In genomic region chr1:58996341-58997059, GRCh38 we compare ENCODE assay signal across 13 cellular contexts.
DNase-seq lines count a peak whose midpoint lies in the region; ATAC-seq and TF ChIP-seq lines count a peak whose summit lies in the region.
"Had no signal": no experiment of that assay in that cellular context is flagged by ENCODE, and none has a peak within 500 bp of the region (broad histone marks: within the 10 kb centered on the region; RNA-seq: fewer than 3 reads in every experiment).

No MANE protein-coding gene starts in this region.

- H3K4me1 ChIP-seq in smooth muscle cell (ENCODE audit: low read depth): no peaks in the 10 kb centered on the region
- H3K4me1 ChIP-seq: Peyer's patch, thyroid gland had no signal

- H3K36me3 ChIP-seq in smooth muscle cell (ENCODE audit: low read depth): no peaks in the 10 kb centered on the region
- H3K36me3 ChIP-seq: Peyer's patch, thyroid gland had no signal

- H4K20me1 ChIP-seq in smooth muscle cell (ENCODE audit: low read depth): no peaks in the 10 kb centered on the region

- H3K27me3 Mint-ChIP-seq in activated CD4-positive, alpha-beta T cell treated with anti-CD3 and anti-CD28 coated beads, Interleukin-2, amount 10 ng/mL, durations not matched to agents 24 days and 14 days: no peaks in the 10 kb centered on the region
- H3K27me3 Mint-ChIP-seq: CD4-positive, alpha-beta T cell had no signal

- H3K9me3 Mint-ChIP-seq in activated CD4-positive, alpha-beta T cell treated with anti-CD3 and anti-CD28 coated beads, Interleukin-2, amount 10 ng/mL, durations not matched to agents 24 days and 14 days: peaks cover 13% of the 10 kb centered on the region
- H3K9me3 Mint-ChIP-seq: CD4-positive, alpha-beta T cell had no signal

- ATAC-seq in GM18519 (IDR thresholded peaks at IDR 0.05; ENCODE audit: low FRiP score, unreplicated experiment): peak; percentile 84
- peak; percentile 80 for ATAC-seq in GM19452 (IDR thresholded peaks at IDR 0.05; ENCODE audit: unreplicated experiment)
- peak; percentile 66 for ATAC-seq in HG02884 (IDR thresholded peaks at IDR 0.05; ENCODE audit: unreplicated experiment)
- peak; percentile 78 for ATAC-seq in HG03571 (IDR thresholded peaks at IDR 0.05; ENCODE audit: unreplicated experiment)

- H3K4me2 ChIP-seq in smooth muscle cell: no peak overlapping the region

- H3K27ac Mint-ChIP-seq in activated CD4-positive, alpha-beta T cell treated with anti-CD3 and anti-CD28 coated beads, Interleukin-2, amount 10 ng/mL, durations not matched to agents 24 days and 14 days: no peak overlapping the region
- H3K27ac Mint-ChIP-seq: CD4-positive, alpha-beta T cell had no signal

- no peaks in the 10 kb centered on the region for H3F3A ChIP-seq in smooth muscle cell (ENCODE audit: low read depth)

- no peak overlapping the region for H2AFZ ChIP-seq in smooth muscle cell (ENCODE audit: low read depth)

- H3K4me3 ChIP-seq in smooth muscle cell: no peak overlapping the region
- H3K4me3 ChIP-seq: Peyer's patch, thyroid gland had no signal

- no peak overlapping the region for H3K27ac ChIP-seq in smooth muscle cell (ENCODE audit: low read depth)
- H3K27ac ChIP-seq: Peyer's patch, thyroid gland had no signal

- no peaks in the 10 kb centered on the region for H3K27me3 ChIP-seq in smooth muscle cell (ENCODE audit: low read depth)
- H3K27me3 ChIP-seq: Peyer's patch, thyroid gland had no signal

- 96% methylated on average over 2 of the region's 2 CpGs for WGBS in smooth muscle cell (ENCODE audit: low lambda C conversion rate)

- H3K36me3 Mint-ChIP-seq in activated CD4-positive, alpha-beta T cell treated with anti-CD3 and anti-CD28 coated beads, Interleukin-2, amount 10 ng/mL, durations not matched to agents 24 days and 14 days (ENCODE audit: low read depth): peaks cover 2% of the 10 kb centered on the region

- no peak overlapping the region for H3K4me3 Mint-ChIP-seq in activated CD4-positive, alpha-beta T cell treated with anti-CD3 and anti-CD28 coated beads, Interleukin-2, amount 10 ng/mL, durations not matched to agents 24 days and 14 days
- H3K4me3 Mint-ChIP-seq: CD4-positive, alpha-beta T cell had no signal

- no peak overlapping the region for H3K9ac ChIP-seq in smooth muscle cell (ENCODE audit: low read depth)

- TF ChIP-seq CTCF in smooth muscle cell (IDR thresholded peaks at IDR 0.05; ENCODE audit: borderline replicate concordance, insufficient read depth, poor library complexity, severe bottlenecking): no peak

- intact Hi-C loops in activated CD4-positive, alpha-beta T cell treated with anti-CD3 and anti-CD28 coated beads, Interleukin-2, amount 10 ng/mL, durations not matched to agents 24 days and 14 days (cut with micrococcal nuclease): no loop called here

- H3K4me1 Mint-ChIP-seq in activated CD4-positive, alpha-beta T cell treated with anti-CD3 and anti-CD28 coated beads, Interleukin-2, amount 10 ng/mL, durations not matched to agents 24 days and 14 days: peaks cover 28% of the 10 kb centered on the region

- DNase-seq in activated CD4-positive, alpha-beta T cell treated with anti-CD3 and anti-CD28 coated beads, Interleukin-2, amount 10 ng/mL, durations not matched to agents 24 days and 14 days: no peak
- DNase-seq in smooth muscle cell (lab: John Stamatoyannopoulos, UW; ENCODE audit: unreplicated experiment) (no peak), DMS79 (lab: John Stamatoyannopoulos, UW) (no peak), midbrain (lab: John Stamatoyannopoulos, UW) (no peak)
- DNase-seq: CD4-positive, alpha-beta T cell; kidney glomerular epithelial cell; NCI-H2029; Peyer's patch; thyroid gland had no signal

- no peaks in the 10 kb centered on the region for H3K79me2 ChIP-seq in smooth muscle cell (ENCODE audit: low read depth)

- no peaks in the 10 kb centered on the region for H3K9me3 ChIP-seq in smooth muscle cell (replicated peaks; ENCODE audit: low read depth)
- H3K9me3 ChIP-seq: Peyer's patch, thyroid gland had no signal
